Comparison of ENCODE assay signal across 31 cellular contexts in genomic region chr19:43499042-43499441, GRCh38. TPM values are rescaled to one million over a fixed set of nuclear protein-coding genes. Genes with fewer than 3 reads are reported as not detected.
DNase-seq lines count a peak whose midpoint lies in the region; ATAC-seq, FAIRE-seq and TF ChIP-seq lines count a peak whose summit lies in the region.
"Had no signal": no experiment of that assay in that cellular context is flagged by ENCODE, and none has a peak within 500 bp of the region (broad histone marks: within the 10 kb centered on the region; RNA-seq: fewer than 3 reads in every experiment).

No MANE protein-coding gene starts in this region.

- H3K9me3 Mint-ChIP-seq in mesothelial cell of epicardium: no peaks in the 10 kb centered on the region
- H3K9me3 Mint-ChIP-seq in stimulated activated effector memory CD8-positive, alpha-beta T cell treated with anti-CD3 and anti-CD28 coated beads, Interleukin-12 subunit alpha, Interleukin-12 subunit beta, amount 100 ng/mL, for 72 hours: no peaks in the 10 kb centered on the region
- H3K9me3 Mint-ChIP-seq: activated CD4-positive, alpha-beta memory T cell treated with anti-CD3 and anti-CD28 coated beads, Interleukin-2, amount 10 ng/mL, durations not matched to agents 7 days and 5 days; activated naive CD4-positive, alpha-beta T cell treated with anti-CD3 and anti-CD28 coated beads, Interleukin-2, amount 50 U/mL, for 72 hours had no signal

- intact Hi-C loops in heart left ventricle (cut with DNase I): no loop called here
- intact Hi-C loops in Right ventricle myocardium superior (cut with DNase I): no loop called here

- DNase-seq in heart left ventricle: no peak
- no peak for DNase-seq in Right ventricle myocardium superior
- no peak for DNase-seq in bronchial epithelial cell (ENCODE audit: low read depth)
- DNase-seq in mesothelial cell of epicardium (ENCODE audit: low spot score in 2 of 2, unreplicated experiment in 2 of 2): no peak
- DNase-seq in stimulated activated effector memory CD8-positive, alpha-beta T cell treated with anti-CD3 and anti-CD28 coated beads, Interleukin-12 subunit alpha, Interleukin-12 subunit beta, amount 100 ng/mL, for 72 hours (ENCODE audit: low spot score in 2 of 2): no peak
- DNase-seq in GM19238 (ENCODE audit: insufficient read length, low spot score): no peak
- no peak for DNase-seq in NCI-H128 (lab: John Stamatoyannopoulos, UW; ENCODE audit: unreplicated experiment)
- DNase-seq: activated CD4-positive, alpha-beta memory T cell treated with anti-CD3 and anti-CD28 coated beads, Interleukin-2, amount 10 ng/mL, durations not matched to agents 7 days and 5 days; activated CD4-positive, CD25-positive, alpha-beta regulatory T cell treated with anti-CD3 and anti-CD28 coated beads, Interleukin-2, amount 50 U/mL, for 72 hours; aorta; EL; foreskin fibroblast; GOT3; midbrain; NCI-H1105; NCI-H2029; NCI-H526 treated with DMSO at 0.1 percent for 48 hours; SJCRH30; tibial artery had no signal

- peak overlapping the region; percentile 79 for H3K27ac Mint-ChIP-seq in mesothelial cell of epicardium
- peak overlapping the region; percentile 75 for H3K27ac Mint-ChIP-seq in stimulated activated effector memory CD8-positive, alpha-beta T cell treated with anti-CD3 and anti-CD28 coated beads, Interleukin-12 subunit alpha, Interleukin-12 subunit beta, amount 100 ng/mL, for 72 hours
- H3K27ac Mint-ChIP-seq: activated CD4-positive, alpha-beta memory T cell treated with anti-CD3 and anti-CD28 coated beads, Interleukin-2, amount 10 ng/mL, durations not matched to agents 7 days and 5 days had no signal

- H3K4me1 ChIP-seq in heart left ventricle: peaks cover 0 to 29% (median 10%) of the 10 kb centered on the region in 12 donors
- H3K4me1 ChIP-seq: SJCRH30 had no signal

- ATAC-seq in heart left ventricle: no peak
- ATAC-seq in Right ventricle myocardium superior (ENCODE audit: poor library complexity): no peak
- ATAC-seq in stimulated activated effector memory CD8-positive, alpha-beta T cell treated with anti-CD3 and anti-CD28 coated beads, Interleukin-12 subunit alpha, Interleukin-12 subunit beta, amount 100 ng/mL, for 72 hours: no peak
- ATAC-seq in GM18870 (IDR thresholded peaks at IDR 0.05; ENCODE audit: unreplicated experiment): no peak
- ATAC-seq: activated naive CD4-positive, alpha-beta T cell treated with anti-CD3 and anti-CD28 coated beads, Interleukin-2, amount 50 U/mL, for 72 hours; esophagus mucosa; K562 had no signal

- no peak for TF ChIP-seq POLR2A in heart left ventricle (IDR thresholded peaks at IDR 0.05)

- H3K27me3 Mint-ChIP-seq in mesothelial cell of epicardium (ENCODE audit: low read depth): no peaks in the 10 kb centered on the region
- H3K27me3 Mint-ChIP-seq: activated CD4-positive, alpha-beta memory T cell treated with anti-CD3 and anti-CD28 coated beads, Interleukin-2, amount 10 ng/mL, durations not matched to agents 7 days and 5 days had no signal

- peak overlapping the region in 7 of 12 donors; percentile 3 to 60 (median 41) for H3K27ac ChIP-seq in heart left ventricle
- H3K27ac ChIP-seq: coronary artery, prostate gland, SJCRH30, tibial artery had no signal

- TF ChIP-seq CTCF in heart left ventricle (IDR thresholded peaks at IDR 0.05) (no peak), bronchial epithelial cell (IDR thresholded peaks at IDR 0.05; ENCODE audit: insufficient read depth, low read length, severe bottlenecking) (no peak), mesothelial cell of epicardium (IDR thresholded peaks at IDR 0.05; ENCODE audit: unreplicated experiment) (no peak)

- H3K9me3 ChIP-seq in heart left ventricle: no peaks in the 10 kb centered on the region
- H3K9me3 ChIP-seq: prostate gland, SJCRH30, tibial artery had no signal

- H3K4me3 ChIP-seq in heart left ventricle (no peak overlapping the region), bronchial epithelial cell (ENCODE audit: low read depth, low read length) (no peak overlapping the region)
- H3K4me3 ChIP-seq: coronary artery, K562, prostate gland, SJCRH30, tibial artery had no signal

- peaks cover 18% of the 10 kb centered on the region for H3K36me3 Mint-ChIP-seq in mesothelial cell of epicardium
- H3K36me3 Mint-ChIP-seq in stimulated activated effector memory CD8-positive, alpha-beta T cell treated with anti-CD3 and anti-CD28 coated beads, Interleukin-12 subunit alpha, Interleukin-12 subunit beta, amount 100 ng/mL, for 72 hours: peaks cover 60% of the 10 kb centered on the region

- FAIRE-seq in bronchial epithelial cell (lab: Jason Lieb, UNC): peak; percentile 43
- FAIRE-seq: GM12891, K562, RCC 7860, TTC549 had no signal

- H3K4me1 Mint-ChIP-seq in mesothelial cell of epicardium: peaks cover 19% of the 10 kb centered on the region
- H3K4me1 Mint-ChIP-seq in stimulated activated effector memory CD8-positive, alpha-beta T cell treated with anti-CD3 and anti-CD28 coated beads, Interleukin-12 subunit alpha, Interleukin-12 subunit beta, amount 100 ng/mL, for 72 hours: peaks cover 28% of the 10 kb centered on the region

- H3K27me3 ChIP-seq in heart left ventricle (no peaks in the 10 kb centered on the region), bronchial epithelial cell (ENCODE audit: control insufficient read depth, insufficient read depth, low read length) (no peaks in the 10 kb centered on the region)
- H3K27me3 ChIP-seq: SJCRH30, tibial artery had no signal

- peaks cover 0 to 33% (median 29%) of the 10 kb centered on the region in 9 donors for H3K36me3 ChIP-seq in heart left ventricle
- H3K36me3 ChIP-seq in bronchial epithelial cell (ENCODE audit: control insufficient read depth, insufficient read depth, low read length): peaks cover 28% of the 10 kb centered on the region
- H3K36me3 ChIP-seq: SJCRH30 had no signal

- H3K4me3 Mint-ChIP-seq in mesothelial cell of epicardium: no peak overlapping the region
- no peak overlapping the region for H3K4me3 Mint-ChIP-seq in stimulated activated effector memory CD8-positive, alpha-beta T cell treated with anti-CD3 and anti-CD28 coated beads, Interleukin-12 subunit alpha, Interleukin-12 subunit beta, amount 100 ng/mL, for 72 hours
- H3K4me3 Mint-ChIP-seq: activated CD4-positive, alpha-beta memory T cell treated with anti-CD3 and anti-CD28 coated beads, Interleukin-2, amount 10 ng/mL, durations not matched to agents 7 days and 5 days had no signal

- WGBS in heart left ventricle, 4 donors: 75 to 83% (median 77%) methylated on average over 3 of the region's 3 CpGs

RNA-seq across cellular contexts. Expression of gene PHLDB3, which starts 5.5 kb away (rescaled TPM):
- 10 to 100 TPM in 1 of 9 donors, 1 to 10 TPM in 8; 2.4 to 11.6 (median 6.4) TPM for total RNA-seq in heart left ventricle
- polyA plus RNA-seq in heart left ventricle: 1 to 10 TPM; 4.3 to 5.7 TPM
- total RNA-seq in Right ventricle myocardium superior: 6.2 TPM
- total RNA-seq in bronchial epithelial cell: 7.9 and 32.3 TPM in 2 replicates
- total RNA-seq in mesothelial cell of epicardium: 28.0 to 31.4 TPM (median 28.2 TPM) in 3 replicates

RNA-seq across cellular contexts. Expression of gene ETHE1, which starts 28.0 kb away (rescaled TPM):
- 10 to 100 TPM in 8 of 9 donors, 1 to 10 TPM in 1; 9.0 to 27.6 (median 14.2) TPM for total RNA-seq in heart left ventricle
- polyA plus RNA-seq in heart left ventricle: 10 to 100 TPM in 1 of 2 donors, 1 to 10 TPM in 1; 6.0 to 21.2 TPM
- 14.7 TPM for total RNA-seq in Right ventricle myocardium superior
- 179 and 183 TPM in 2 replicates for total RNA-seq in bronchial epithelial cell
- 26.8 to 29.0 TPM (median 27.9 TPM) in 3 replicates for total RNA-seq in mesothelial cell of epicardium

RNA-seq across cellular contexts. Expression of gene LYPD3, which starts 33.6 kb away (rescaled TPM):
- total RNA-seq in heart left ventricle (under 1 TPM in 5 of 9 donors, not detected in 4; 0.21 to 0.77 (median 0.37) TPM), Right ventricle myocardium superior (0.16 TPM), bronchial epithelial cell (6.6 and 87.9 TPM in 2 replicates), mesothelial cell of epicardium (2.6 to 4.4 TPM (median 3.4 TPM) in 3 replicates)
- polyA plus RNA-seq in heart left ventricle: under 1 TPM; 0.08 to 0.46 TPM
- total RNA-seq: A172, cardiac septum, SJCRH30 had no signal

RNA-seq across cellular contexts. Expression of gene ZNF575, which starts 33.9 kb away (rescaled TPM):
- total RNA-seq in heart left ventricle: 1 to 10 TPM in 5 of 9 donors, under 1 TPM in 2, not detected in 2; 0.58 to 1.9 (median 1.3) TPM
- polyA plus RNA-seq in heart left ventricle: under 1 TPM; 0.38 to 0.65 TPM
- 1.5 TPM for total RNA-seq in Right ventricle myocardium superior
- total RNA-seq in bronchial epithelial cell: not detected in 2 replicates
- total RNA-seq in mesothelial cell of epicardium: 2.3 to 2.8 TPM (median 2.6 TPM) in 3 replicates
- total RNA-seq: M059J, SJCRH30 had no signal
